Comparison of ENCODE assay signal across 6 cellular contexts in the genomic region with DNA sequence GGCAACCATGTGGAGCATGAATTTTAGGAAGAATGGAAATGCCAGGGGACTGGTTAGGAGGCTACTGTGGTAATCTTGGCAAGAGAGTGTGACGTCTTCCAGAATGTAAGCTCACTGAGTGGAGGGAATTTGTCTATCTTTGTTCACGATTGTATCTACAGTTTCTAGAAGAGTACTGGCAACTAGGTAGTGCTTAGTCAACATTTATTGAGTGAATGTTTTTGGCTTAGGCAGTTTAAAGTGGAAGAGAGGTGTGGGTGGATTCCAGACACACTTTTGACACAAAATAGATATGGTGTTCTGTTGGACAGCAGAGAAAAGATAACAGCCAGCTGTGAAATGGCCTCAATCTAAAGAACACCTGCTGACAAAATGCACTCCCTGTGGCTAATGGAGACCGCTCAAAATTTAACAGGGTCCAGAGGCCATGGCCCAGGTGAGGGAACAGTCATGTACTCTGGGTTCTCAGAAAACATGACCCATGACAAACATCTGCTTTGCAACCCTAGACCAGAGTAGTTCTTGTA.
"Had no signal": no experiment of that assay in that cellular context is flagged by ENCODE, and none has a peak within 500 bp of the region (broad histone marks: within the 10 kb centered on the region; RNA-seq: fewer than 3 reads in every experiment).

No MANE protein-coding gene starts in this region.

- H3K9ac ChIP-seq: KMS-11 had no signal

- DNase-seq: IMR-90, KBM-7, KG1 had no signal

- FAIRE-seq: HTR-8/SVneo had no signal

- H3K4me2 ChIP-seq: KMS-11 had no signal

- H3K27ac ChIP-seq: HL-60, KMS-11 had no signal
